ENCODE assay signal across 8 cellular contexts in the genomic region with DNA sequence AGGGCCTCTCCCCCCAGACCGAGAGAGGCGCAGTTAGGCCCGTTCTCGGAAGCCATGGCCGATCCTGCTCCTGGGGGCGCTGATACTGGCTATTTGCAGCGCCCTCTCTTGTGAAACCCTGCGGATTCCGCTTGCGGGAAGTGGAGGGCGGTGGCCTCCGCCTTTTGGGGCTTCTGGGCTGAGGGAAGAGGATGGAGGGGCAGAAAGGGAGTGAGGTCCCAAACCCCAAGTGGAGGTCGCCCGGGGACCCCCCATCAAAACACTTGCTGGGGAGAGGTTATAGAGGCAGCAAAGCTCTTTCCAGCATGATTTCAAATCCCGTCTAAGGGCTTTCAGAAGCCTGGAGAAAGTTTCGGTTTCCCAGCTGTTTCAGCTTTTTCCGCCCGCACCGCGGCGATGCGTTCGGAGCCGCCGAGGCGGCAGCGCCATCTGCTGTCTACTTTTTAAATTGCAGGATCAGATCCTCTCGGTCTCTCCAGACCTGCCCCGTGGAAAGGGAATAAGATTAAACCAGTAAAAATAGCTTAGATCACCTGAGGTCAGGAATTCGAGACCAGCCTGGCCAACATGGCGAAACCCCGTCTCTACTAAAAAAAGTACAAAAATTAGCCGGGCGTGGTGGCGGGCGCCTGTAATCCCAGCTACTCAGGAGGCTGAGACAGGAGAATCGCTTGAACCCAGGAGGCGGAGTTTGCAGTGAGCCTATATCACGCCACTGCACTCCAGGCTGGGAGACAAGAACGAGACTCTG. TPM values are rescaled to one million over a fixed set of nuclear protein-coding genes. Genes with fewer than 3 reads are reported as not detected.
DNase-seq lines count a peak whose midpoint lies in the region; ATAC-seq lines count a peak whose summit lies in the region.

No MANE protein-coding gene starts in this region.

- no peaks in the 10 kb centered on the region for H3K27me3 Mint-ChIP-seq in CD4-positive, CD25-positive, alpha-beta regulatory T cell
- H3K27me3 Mint-ChIP-seq in effector memory CD8-positive, alpha-beta T cell = no peaks in the 10 kb centered on the region

- H3K4me1 ChIP-seq in CD4-positive, CD25-positive, alpha-beta regulatory T cell (ENCODE audit: control insufficient read depth, insufficient read depth, low read length, poor library complexity, severe bottlenecking) = peaks cover 30% of the 10 kb centered on the region

- peak; percentile 69 to 81 (median 69) for DNase-seq in CD4-positive, CD25-positive, alpha-beta regulatory T cell
- DNase-seq in H4 (ENCODE audit: low spot score) (peak; percentile 53), NCI-H748 (lab: John Stamatoyannopoulos, UW; ENCODE audit: unreplicated experiment) (peak; percentile 53), medulla oblongata (ENCODE audit: extremely low spot score) (peak; percentile 82)
- peak; percentile 94 for DNase-seq in activated CD8-positive, alpha-beta memory T cell treated with anti-CD3 and anti-CD28 coated beads for 24 hours
- DNase-seq in effector memory CD8-positive, alpha-beta T cell = peak; percentile 85 to 89 (median 88)
- peak; percentile 50 to 75 (median 71) for DNase-seq in stimulated activated CD4-positive, alpha-beta T cell treated with anti-CD3 and anti-CD28 coated beads, TNF-alpha, amount 100 ng/mL, for 1 hour (ENCODE audit: low read depth in 3 of 3, low spot score in 1 of 3)

- peaks cover 0 to 4% (median 0%) of the 10 kb centered on the region in 7 donors for H3K9me3 Mint-ChIP-seq in CD4-positive, CD25-positive, alpha-beta regulatory T cell
- H3K9me3 Mint-ChIP-seq in effector memory CD8-positive, alpha-beta T cell = no peaks in the 10 kb centered on the region

- H3K4me3 Mint-ChIP-seq in CD4-positive, CD25-positive, alpha-beta regulatory T cell = peak overlapping the region; percentile 73 to 88 (median 82)
- peak overlapping the region; percentile 80 to 88 for H3K4me3 Mint-ChIP-seq in effector memory CD8-positive, alpha-beta T cell

- no peaks in the 10 kb centered on the region for H3K9me3 ChIP-seq in CD4-positive, CD25-positive, alpha-beta regulatory T cell (ENCODE audit: control insufficient read depth in 2 of 2, low read length in 2 of 2)

- H3K4me3 ChIP-seq in CD4-positive, CD25-positive, alpha-beta regulatory T cell (ENCODE audit: low read depth, low read length) = peak overlapping the region; percentile 64

- H3K36me3 ChIP-seq in CD4-positive, CD25-positive, alpha-beta regulatory T cell (ENCODE audit: control insufficient read depth, insufficient read depth, low read length) = peaks cover 24% of the 10 kb centered on the region

- H3K27ac ChIP-seq in CD4-positive, CD25-positive, alpha-beta regulatory T cell (ENCODE audit: insufficient read depth, low read length, poor library complexity, severe bottlenecking) = no peak overlapping the region

- no peaks in the 10 kb centered on the region for H3K27me3 ChIP-seq in CD4-positive, CD25-positive, alpha-beta regulatory T cell (ENCODE audit: control insufficient read depth, insufficient read depth, low read length)

- H3K36me3 Mint-ChIP-seq in CD4-positive, CD25-positive, alpha-beta regulatory T cell = peaks cover 26% of the 10 kb centered on the region
- peaks cover 4% of the 10 kb centered on the region for H3K36me3 Mint-ChIP-seq in effector memory CD8-positive, alpha-beta T cell (ENCODE audit: insufficient read depth)

- peaks cover 17 to 41% (median 22%) of the 10 kb centered on the region in 4 donors for H3K4me1 Mint-ChIP-seq in CD4-positive, CD25-positive, alpha-beta regulatory T cell
- peaks cover 22 to 26% of the 10 kb centered on the region in 2 donors for H3K4me1 Mint-ChIP-seq in effector memory CD8-positive, alpha-beta T cell (ENCODE audit: low read depth in 2 of 2)

- peak overlapping the region; percentile 85 to 95 (median 94) for H3K27ac Mint-ChIP-seq in CD4-positive, CD25-positive, alpha-beta regulatory T cell
- peak overlapping the region; percentile 88 to 92 for H3K27ac Mint-ChIP-seq in effector memory CD8-positive, alpha-beta T cell

- ATAC-seq in CD4-positive, CD25-positive, alpha-beta regulatory T cell (ENCODE audit: low read depth in 2 of 2) = peak; percentile 41 to 59
- peak; percentile 66 for ATAC-seq in effector memory CD8-positive, alpha-beta T cell (replicated peaks)
- ATAC-seq in GM19397 (IDR thresholded peaks at IDR 0.05; ENCODE audit: unreplicated experiment) = no peak

RNA-seq across cellular contexts. Expression of a gene that starts 15.8 kb away (rescaled TPM):
- 69.2 TPM for total RNA-seq in CD4-positive, CD25-positive, alpha-beta regulatory T cell
- 100 to 1,000 TPM; 122 to 173 (median 134) TPM for polyA plus RNA-seq in CD4-positive, CD25-positive, alpha-beta regulatory T cell
- not detected in 2 replicates for total RNA-seq in H4 (2014; rRNA removed; shearing (Covaris generic))

RNA-seq across cellular contexts. Expression of a gene that starts 28.1 kb away (rescaled TPM):
- total RNA-seq in CD4-positive, CD25-positive, alpha-beta regulatory T cell = 11.7 TPM
- polyA plus RNA-seq in CD4-positive, CD25-positive, alpha-beta regulatory T cell = 1 to 10 TPM; 1.5 to 5.9 (median 3.2) TPM
- total RNA-seq in H4 (2014; rRNA removed; shearing (Covaris generic)) = not detected in 2 replicates

Comparison
In these comparisons a context has a peak if more than half of its experiments do, and no peak if none do; other contexts are left out.
1. RNA of a gene that starts 15.8 kb away (total RNA-seq): 69.2 TPM in CD4-positive, CD25-positive, alpha-beta regulatory T cell (single experiment); not detected in H4; every median in the first group is over 10 times any median in the second.
2. RNA of a gene that starts 28.1 kb away (total RNA-seq): 11.7 TPM in CD4-positive, CD25-positive, alpha-beta regulatory T cell (single experiment); not detected in H4; every median in the first group is over 10 times any median in the second.
3. Peak in every context shown above with its lines, with median percentiles within 50 percentile points of each other: DNase-seq.